1 cellular context compared by ENCODE assay signal in the genomic region with DNA sequence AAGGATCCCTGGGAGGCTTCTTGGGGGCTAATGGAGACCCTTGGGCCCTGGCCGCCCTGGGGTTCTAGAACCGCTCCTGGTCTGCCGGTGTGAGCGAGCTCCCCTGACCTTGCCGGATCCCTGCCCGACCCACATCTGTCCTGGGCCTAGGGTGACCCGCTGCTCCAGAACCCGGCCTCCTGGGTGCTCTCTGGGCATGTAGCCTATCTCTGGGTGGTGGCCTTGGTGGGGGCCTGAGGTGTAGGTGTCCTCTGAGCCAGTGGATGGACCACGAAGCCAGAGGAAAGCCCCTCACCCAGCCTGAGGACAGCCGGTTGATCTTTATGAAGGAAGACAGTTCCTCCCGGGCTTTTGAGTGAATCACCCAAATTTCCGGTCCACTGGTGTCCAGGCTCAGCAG.
TF ChIP-seq lines count a peak whose summit lies in the region.

No MANE protein-coding gene starts in this region.

TF ChIP-seq in K562, 482 proteins besides CTCF, POLR2A, EP300 and RAD21:
- TF ChIP-seq, protein P1, sequence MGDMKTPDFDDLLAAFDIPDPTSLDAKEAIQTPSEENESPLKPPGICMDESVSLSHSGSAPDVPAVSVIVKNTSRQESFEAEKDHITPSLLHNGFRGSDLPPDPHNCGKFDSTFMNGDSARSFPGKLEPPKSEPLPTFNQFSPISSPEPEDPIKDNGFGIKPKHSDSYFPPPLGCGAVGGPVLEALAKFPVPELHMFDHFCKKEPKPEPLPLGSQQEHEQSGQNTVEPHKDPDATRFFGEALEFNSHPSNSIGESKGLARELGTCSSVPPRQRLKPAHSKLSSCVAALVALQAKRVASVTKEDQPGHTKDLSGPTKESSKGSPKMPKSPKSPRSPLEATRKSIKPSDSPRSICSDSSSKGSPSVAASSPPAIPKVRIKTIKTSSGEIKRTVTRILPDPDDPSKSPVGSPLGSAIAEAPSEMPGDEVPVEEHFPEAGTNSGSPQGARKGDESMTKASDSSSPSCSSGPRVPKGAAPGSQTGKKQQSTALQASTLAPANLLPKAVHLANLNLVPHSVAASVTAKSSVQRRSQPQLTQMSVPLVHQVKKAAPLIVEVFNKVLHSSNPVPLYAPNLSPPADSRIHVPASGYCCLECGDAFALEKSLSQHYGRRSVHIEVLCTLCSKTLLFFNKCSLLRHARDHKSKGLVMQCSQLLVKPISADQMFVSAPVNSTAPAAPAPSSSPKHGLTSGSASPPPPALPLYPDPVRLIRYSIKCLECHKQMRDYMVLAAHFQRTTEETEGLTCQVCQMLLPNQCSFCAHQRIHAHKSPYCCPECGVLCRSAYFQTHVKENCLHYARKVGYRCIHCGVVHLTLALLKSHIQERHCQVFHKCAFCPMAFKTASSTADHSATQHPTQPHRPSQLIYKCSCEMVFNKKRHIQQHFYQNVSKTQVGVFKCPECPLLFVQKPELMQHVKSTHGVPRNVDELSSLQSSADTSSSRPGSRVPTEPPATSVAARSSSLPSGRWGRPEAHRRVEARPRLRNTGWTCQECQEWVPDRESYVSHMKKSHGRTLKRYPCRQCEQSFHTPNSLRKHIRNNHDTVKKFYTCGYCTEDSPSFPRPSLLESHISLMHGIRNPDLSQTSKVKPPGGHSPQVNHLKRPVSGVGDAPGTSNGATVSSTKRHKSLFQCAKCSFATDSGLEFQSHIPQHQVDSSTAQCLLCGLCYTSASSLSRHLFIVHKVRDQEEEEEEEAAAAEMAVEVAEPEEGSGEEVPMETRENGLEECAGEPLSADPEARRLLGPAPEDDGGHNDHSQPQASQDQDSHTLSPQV (IDR thresholded peaks at IDR 0.05), result peak; percentile 17; the same call in 1 of the 2 replicates
- TF ChIP-seq RBM22 (IDR thresholded peaks at IDR 0.05; ENCODE audit: low read depth, low read length, poor library complexity, severe bottlenecking) (peak; percentile 20), L3MBTL2 (IDR thresholded peaks at IDR 0.05) (0 out of 2 replicates have a peak, but pooled peaks have one; percentile 4), POLR2G (IDR thresholded peaks at IDR 0.05; ENCODE audit: low read depth, low read length) (peak; percentile 62), ZFX (CRISPR knock-in tag; IDR thresholded peaks at IDR 0.05) (peak; percentile 24; the same call in 1 of the 2 replicates), FOXP1 (CRISPR knock-in tag; IDR thresholded peaks at IDR 0.05) (0 out of 2 replicates have a peak, but pooled peaks have one; percentile 3), ZSCAN29 (IDR thresholded peaks at IDR 0.05) (no peak), GTF2E2 (tag; IDR thresholded peaks at IDR 0.05) (0 out of 2 replicates have a peak, but pooled peaks have one; percentile 41), FOSL1 (tag; conservative IDR thresholded peaks at IDR 0.05) (no peak), MEF2A (IDR thresholded peaks at IDR 0.05; ENCODE audit: control insufficient read depth, low read depth, low read length) (no peak)
